Comparison of ENCODE assay signal across 36 cellular contexts in the genomic region with DNA sequence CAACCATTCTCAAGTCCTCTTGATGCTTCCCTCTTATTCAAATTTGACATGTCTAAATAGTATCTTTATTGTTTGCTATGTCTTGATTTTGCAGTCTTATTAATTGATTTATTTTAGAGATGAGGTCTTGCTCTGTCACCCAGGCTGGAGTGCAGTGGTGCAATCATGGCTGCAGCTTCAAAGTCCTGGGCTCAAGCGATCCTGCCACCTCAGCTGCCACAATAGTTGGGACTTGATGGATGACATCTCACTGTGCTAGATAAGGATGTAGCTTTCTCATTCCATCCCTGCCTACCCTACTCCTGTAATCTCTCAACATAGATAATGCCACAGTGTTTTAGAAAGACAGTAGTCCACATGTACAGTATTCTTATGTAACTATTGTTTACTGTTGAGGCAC. TPM values are rescaled to one million over a fixed set of nuclear protein-coding genes. Genes with fewer than 3 reads are reported as not detected.
"Had no signal": no experiment of that assay in that cellular context is flagged by ENCODE, and none has a peak within 500 bp of the region (broad histone marks: within the 10 kb centered on the region; RNA-seq: fewer than 3 reads in every experiment).

No MANE protein-coding gene starts in this region.

- H3K9me3 ChIP-seq: MG63 had no signal

- H3K36me3 ChIP-seq: MG63 had no signal

- DNase-seq: Karpas-422, Kasumi-1, MG63, MM.1S, MV-4-11, NCI-H1048, NCI-H1092, NCI-H1092 treated with DMSO at 0.1 percent for 48 hours, NCI-H1105, NCI-H1105 treated with DMSO at 0.1 percent for 48 hours, NCI-H1417, NCI-H1417 treated with DMSO at 0.1 percent for 48 hours, NCI-H1436, NCI-H1436 treated with DMSO at 0.1 percent for 48 hours, NCI-H146, NCI-H1694, NCI-H1694 treated with DMSO at 0.1 percent for 48 hours, NCI-H187, NCI-H187 treated with DMSO at 0.1 percent for 48 hours, NCI-H1930, NCI-H2029, NCI-H2029 treated with DMSO at 0.1 percent for 48 hours, NCI-H2081, NCI-H2081 treated with DMSO at 0.1 percent for 48 hours, NCI-H2107, NCI-H2171, NCI-H2171 treated with DMSO at 0.1 percent for 48 hours, NCI-H2227 treated with DMSO at 0.1 percent for 48 hours, NCI-H226, NCI-H345, NCI-H446, NCI-H446 treated with DMSO at 0.1 percent for 48 hours, NCI-H510A, NCI-H510A treated with DMSO at 0.1 percent for 48 hours had no signal

- H3K27me3 ChIP-seq: MG63 had no signal

- H3K4me3 ChIP-seq: MG63 had no signal

RNA-seq across cellular contexts. Expression of a gene that starts 42.1 kb away (rescaled TPM):
- total RNA-seq: M059J had no signal

RNA-seq across cellular contexts. Expression of a gene that starts 56.9 kb away (rescaled TPM):
- total RNA-seq: NCI-H460 had no signal
